ENCODE assay signal across 13 cellular contexts in genomic region chr6:161301338-161301737, GRCh38. TPM values are rescaled to one million over a fixed set of nuclear protein-coding genes. Genes with fewer than 3 reads are reported as not detected.
DNase-seq lines count a peak whose midpoint lies in the region; ATAC-seq and TF ChIP-seq lines count a peak whose summit lies in the region.
"Had no signal": no experiment of that assay in that cellular context is flagged by ENCODE, and none has a peak within 500 bp of the region (broad histone marks: within the 10 kb centered on the region; RNA-seq: fewer than 3 reads in every experiment).

No MANE protein-coding gene starts in this region.

- ATAC-seq in HG03280 (IDR thresholded peaks at IDR 0.05; ENCODE audit: unreplicated experiment) (no peak), HG02938 (IDR thresholded peaks at IDR 0.05; ENCODE audit: unreplicated experiment) (no peak)

- no peak overlapping the region for H3K14ac ChIP-seq in mesenchymal stem cell (ENCODE audit: low read length in 2 of 2)

- H3K4me2 ChIP-seq in fibroblast of lung (ENCODE audit: extremely low read depth, insufficient read depth, low read length): no peak overlapping the region
- no peak overlapping the region for H3K4me2 ChIP-seq in mesenchymal stem cell (ENCODE audit: low read length, poor library complexity, severe bottlenecking)
- H3K4me2 ChIP-seq: neural progenitor cell had no signal

- H3K27me3 ChIP-seq in fibroblast of lung (ENCODE audit: control insufficient read depth, insufficient read depth, low read length): no peaks in the 10 kb centered on the region
- no peaks in the 10 kb centered on the region for H3K27me3 ChIP-seq in mesenchymal stem cell (ENCODE audit: control insufficient read depth in 1 of 2, insufficient read depth in 1 of 2, low read length in 2 of 2)
- H3K27me3 ChIP-seq: neural progenitor cell had no signal

- no peak overlapping the region for H2BK120ac ChIP-seq in mesenchymal stem cell (ENCODE audit: low read depth, low read length)

- no peak overlapping the region for H2AK5ac ChIP-seq in mesenchymal stem cell (ENCODE audit: low read length, severe bottlenecking)

- no peak overlapping the region for H2BK12ac ChIP-seq in mesenchymal stem cell (ENCODE audit: low read length in 2 of 2)

- no peaks in the 10 kb centered on the region for H4K20me1 ChIP-seq in fibroblast of lung (ENCODE audit: control insufficient read depth, extremely low read depth, insufficient read depth, low read length)

- no peaks in the 10 kb centered on the region for H3K4me1 ChIP-seq in fibroblast of lung (ENCODE audit: control insufficient read depth, extremely low read depth, insufficient read depth, low read length)
- H3K4me1 ChIP-seq in mesenchymal stem cell (ENCODE audit: control insufficient read depth, insufficient read depth, low read depth, low read length): no peaks in the 10 kb centered on the region
- H3K4me1 ChIP-seq: neural progenitor cell had no signal

- 36% methylated on average over 2 of the region's 2 CpGs for WGBS in mesenchymal stem cell

- H4K8ac ChIP-seq in mesenchymal stem cell (ENCODE audit: low read length): no peak overlapping the region

- no peak overlapping the region for H2BK15ac ChIP-seq in mesenchymal stem cell (ENCODE audit: low read depth, poor library complexity, severe bottlenecking)

- no peak overlapping the region for H3K18ac ChIP-seq in mesenchymal stem cell (ENCODE audit: low read depth in 1 of 2, low read length in 2 of 2)

- no peak for TF ChIP-seq CTCF in fibroblast of lung (conservative IDR thresholded peaks at IDR 0.05 in 1 of 2, IDR thresholded peaks at IDR 0.05 in 1 of 2; ENCODE audit: low read depth in 1 of 2, low read length in 2 of 2)

- H2AFZ ChIP-seq in fibroblast of lung (ENCODE audit: low read length): no peak overlapping the region
- H2AFZ ChIP-seq in mesenchymal stem cell (ENCODE audit: low read depth, low read length): no peak overlapping the region
- H2AFZ ChIP-seq: neural progenitor cell had no signal

- H3K9ac ChIP-seq in fibroblast of lung (ENCODE audit: insufficient read depth, low read length): no peak overlapping the region
- no peak overlapping the region for H3K9ac ChIP-seq in mesenchymal stem cell (ENCODE audit: low read length)
- H3K9ac ChIP-seq: neural progenitor cell had no signal

- no peak overlapping the region for H2BK5ac ChIP-seq in mesenchymal stem cell (ENCODE audit: low read depth, low read length, poor library complexity, severe bottlenecking)

- H3K9me3 ChIP-seq in fibroblast of lung (ENCODE audit: control insufficient read depth, insufficient read depth, low read depth, low read length) (no peaks in the 10 kb centered on the region), mesenchymal stem cell (ENCODE audit: control insufficient read depth, low read length) (no peaks in the 10 kb centered on the region)

- no peaks in the 10 kb centered on the region for H3K79me1 ChIP-seq in mesenchymal stem cell (replicated peaks; ENCODE audit: low read length, poor library complexity, severe bottlenecking)

- H3K23ac ChIP-seq in mesenchymal stem cell (ENCODE audit: low read length in 2 of 2): no peak overlapping the region

- H3K36me3 ChIP-seq in fibroblast of lung (ENCODE audit: control insufficient read depth, insufficient read depth, low read length) (no peaks in the 10 kb centered on the region), mesenchymal stem cell (ENCODE audit: control insufficient read depth in 1 of 2, insufficient read depth in 2 of 2, low read depth in 1 of 2, low read length in 2 of 2) (no peaks in the 10 kb centered on the region)

- H3K4me3 ChIP-seq in fibroblast of lung (replicated peaks in 1 of 4; ENCODE audit: control extremely low read depth in 1 of 4, insufficient read depth in 1 of 4, low read depth in 3 of 4, low read length in 4 of 4) (no peak overlapping the region), mesenchymal stem cell (ENCODE audit: insufficient read depth in 1 of 2, low read depth in 1 of 2, low read length in 2 of 2) (no peak overlapping the region)
- H3K4me3 ChIP-seq: neural progenitor cell had no signal

- no peaks in the 10 kb centered on the region for H3K79me2 ChIP-seq in fibroblast of lung (ENCODE audit: control insufficient read depth, insufficient read depth, low read length)

- no peak overlapping the region for H3K27ac ChIP-seq in fibroblast of lung (ENCODE audit: insufficient read depth, low read length)
- H3K27ac ChIP-seq in mesenchymal stem cell (ENCODE audit: low read length, poor library complexity, severe bottlenecking): no peak overlapping the region
- H3K27ac ChIP-seq: neural progenitor cell had no signal

- no peak overlapping the region for H4K91ac ChIP-seq in mesenchymal stem cell (ENCODE audit: low read length)

- peak; percentile 7 for DNase-seq in Ammon's horn (ENCODE audit: low spot score)
- peak; percentile 76 for DNase-seq in RPMI7951 (ENCODE audit: low read depth)
- DNase-seq in fibroblast of lung (ENCODE audit: low read depth in 2 of 2): peak; percentile 84 to 87
- peak; percentile 81 for DNase-seq in mesenchymal stem cell
- DNase-seq in NCI-H2029 (lab: John Stamatoyannopoulos, UW): no peak
- DNase-seq in iPS-NIHi7 (ENCODE audit: extremely low spot score): no peak
- DNase-seq: activated CD4-positive, CD25-positive, alpha-beta regulatory T cell; C1 segment of cervical spinal cord; NCI-H1092; NCI-H524 had no signal

- H3K4ac ChIP-seq in mesenchymal stem cell (ENCODE audit: low read depth in 1 of 2, low read length in 2 of 2): no peak overlapping the region

RNA-seq across cellular contexts. Expression of gene AGPAT4, which starts 27.5 kb away (rescaled TPM):
- 15.5 and 16.2 TPM in 2 replicates for total RNA-seq in RPMI7951 (2014; rRNA removed; shearing (Covaris generic))
- 6.9 and 8.4 TPM in 2 replicates for total RNA-seq in fibroblast of lung
- polyA plus RNA-seq in fibroblast of lung: 4.7 and 5.0 TPM in 2 replicates
- 3.0 and 3.9 TPM in 2 replicates for polyA plus RNA-seq in fibroblast of lung (2012)
- 2.6 and 2.8 TPM in 2 replicates for polyA minus RNA-seq in fibroblast of lung (ENCODE audit: low replicate concordance)
- 16.0 TPM for polyA plus RNA-seq in mesenchymal stem cell (2013, experiment 1 of 2)
- polyA plus RNA-seq in mesenchymal stem cell (2013, experiment 2 of 2): 15.9 TPM

Comparison
In these comparisons a context has a peak if more than half of its experiments do, and no peak if none do; other contexts are left out.
1. DNase-seq: peak in Ammon's horn (single experiment), RPMI7951 (single experiment), fibroblast of lung (2 of 2) and mesenchymal stem cell (single experiment); none in NCI-H2029 (single experiment) and iPS-NIHi7 (single experiment).